In genomic region chr5:115541586-115541985, GRCh38 we compare ENCODE assay signal across 10 cellular contexts. TPM values are rescaled to one million over a fixed set of nuclear protein-coding genes. Genes with fewer than 3 reads are reported as not detected.
DNase-seq lines count a peak whose midpoint lies in the region; ATAC-seq, FAIRE-seq and TF ChIP-seq lines count a peak whose summit lies in the region.
"Had no signal": no experiment of that assay in that cellular context is flagged by ENCODE, and none has a peak within 500 bp of the region (broad histone marks: within the 10 kb centered on the region; RNA-seq: fewer than 3 reads in every experiment).

No MANE protein-coding gene starts in this region.

- DNase-seq in activated T-cell treated with anti-CD3 and anti-CD28 coated beads, Interleukin-2, amount 50 U/mL, for 72 hours: no peak
- no peak for DNase-seq in activated T-cell treated with anti-CD3 and anti-CD28 coated beads, Interleukin-2, amount 50 U/mL, for 1 hour
- no peak for DNase-seq in activated naive CD8-positive, alpha-beta T cell treated with anti-CD3 and anti-CD28 coated beads, Interleukin-2, amount 10 ng/mL, durations not matched to agents 7 days and 5 days
- no peak for DNase-seq in kidney
- no peak for DNase-seq in tibial artery
- DNase-seq in germinal center (ENCODE audit: low spot score): no peak
- no peak for DNase-seq in NCI-H2227 treated with DMSO at 0.1 percent for 48 hours (lab: John Stamatoyannopoulos, UW)
- DNase-seq: EL, NCI-H2171 had no signal

- H3K27ac Mint-ChIP-seq in activated T-cell treated with anti-CD3 and anti-CD28 coated beads, Interleukin-2, amount 50 U/mL, for 72 hours: peak overlapping the region; percentile 64
- no peak overlapping the region for H3K27ac Mint-ChIP-seq in activated naive CD8-positive, alpha-beta T cell treated with anti-CD3 and anti-CD28 coated beads, Interleukin-2, amount 10 ng/mL, durations not matched to agents 7 days and 5 days

- POLR2A ChIA-PET in activated naive CD8-positive, alpha-beta T cell treated with anti-CD3 and anti-CD28 coated beads, Interleukin-2, amount 10 ng/mL, durations not matched to agents 7 days and 5 days (lab: Charles Lee): no interaction called here

- H3K36me3 Mint-ChIP-seq in activated T-cell treated with anti-CD3 and anti-CD28 coated beads, Interleukin-2, amount 50 U/mL, for 72 hours (ENCODE audit: insufficient read depth in 2 of 2): peaks cover 20 to 49% of the 10 kb centered on the region in 2 donors
- H3K36me3 Mint-ChIP-seq in activated naive CD8-positive, alpha-beta T cell treated with anti-CD3 and anti-CD28 coated beads, Interleukin-2, amount 10 ng/mL, durations not matched to agents 7 days and 5 days: peaks cover 55% of the 10 kb centered on the region

- FAIRE-seq in kidney (lab: Jason Lieb, UNC): peak; percentile 33

- H3K9me3 ChIP-seq in kidney (ENCODE audit: control insufficient read depth in 1 of 2, low read length in 2 of 2): peaks cover 0 to 7% of the 10 kb centered on the region in 2 donors
- H3K9me3 ChIP-seq in tibial artery: peaks cover 0 to 4% (median 0%) of the 10 kb centered on the region in 3 donors

- ATAC-seq in activated T-cell treated with anti-CD3 and anti-CD28 coated beads, Interleukin-2, amount 50 U/mL, for 72 hours (replicated peaks in 1 of 2): no peak
- no peak for ATAC-seq in activated naive CD8-positive, alpha-beta T cell treated with anti-CD3 and anti-CD28 coated beads, Interleukin-2, amount 10 ng/mL, durations not matched to agents 7 days and 5 days (ENCODE audit: low read depth)
- ATAC-seq in HG03175 (IDR thresholded peaks at IDR 0.05; ENCODE audit: unreplicated experiment): no peak

- no peak for TF ChIP-seq CTCF in kidney (IDR thresholded peaks at IDR 0.05; ENCODE audit: borderline replicate concordance, extremely low read depth, insufficient read depth)
- TF ChIP-seq CTCF in tibial artery (IDR thresholded peaks at IDR 0.05): no peak

- H3K4me3 Mint-ChIP-seq in activated T-cell treated with anti-CD3 and anti-CD28 coated beads, Interleukin-2, amount 50 U/mL, for 72 hours: peak overlapping the region; percentile 89 to 96
- H3K4me3 Mint-ChIP-seq in activated naive CD8-positive, alpha-beta T cell treated with anti-CD3 and anti-CD28 coated beads, Interleukin-2, amount 10 ng/mL, durations not matched to agents 7 days and 5 days: peak overlapping the region; percentile 96

- H3K27me3 ChIP-seq in tibial artery: no peaks in the 10 kb centered on the region

- peak overlapping the region in 1 of 2 donors; percentile 47 for H3K9ac ChIP-seq in kidney (ENCODE audit: low read length in 2 of 2)

- no peaks in the 10 kb centered on the region for H3K27me3 Mint-ChIP-seq in activated T-cell treated with anti-CD3 and anti-CD28 coated beads, Interleukin-2, amount 50 U/mL, for 72 hours (ENCODE audit: low read depth)
- H3K27me3 Mint-ChIP-seq in activated naive CD8-positive, alpha-beta T cell treated with anti-CD3 and anti-CD28 coated beads, Interleukin-2, amount 10 ng/mL, durations not matched to agents 7 days and 5 days: no peaks in the 10 kb centered on the region

- H3K4me1 Mint-ChIP-seq in activated T-cell treated with anti-CD3 and anti-CD28 coated beads, Interleukin-2, amount 50 U/mL, for 72 hours (ENCODE audit: low read depth): peaks cover 69% of the 10 kb centered on the region
- peaks cover 45% of the 10 kb centered on the region for H3K4me1 Mint-ChIP-seq in activated naive CD8-positive, alpha-beta T cell treated with anti-CD3 and anti-CD28 coated beads, Interleukin-2, amount 10 ng/mL, durations not matched to agents 7 days and 5 days

- H3K27ac ChIP-seq in kidney (ENCODE audit: low read depth in 2 of 2, low read length in 2 of 2) (no peak overlapping the region), tibial artery (peak overlapping the region; percentile 98 to 100)

- H3K4me3 ChIP-seq in kidney (ENCODE audit: low read length in 2 of 2): peak overlapping the region; percentile 64 to 77
- H3K4me3 ChIP-seq in tibial artery: peak overlapping the region; percentile 85 to 98

- intact Hi-C loops in kidney (cut with DNase I) (no loop called here), tibial artery (cut with DNase I; ENCODE audit: low total_unique reads) (no loop called here)

- peaks cover 1 to 2% of the 10 kb centered on the region in 2 donors for H3K9me3 Mint-ChIP-seq in activated T-cell treated with anti-CD3 and anti-CD28 coated beads, Interleukin-2, amount 50 U/mL, for 72 hours
- H3K9me3 Mint-ChIP-seq in activated naive CD8-positive, alpha-beta T cell treated with anti-CD3 and anti-CD28 coated beads, Interleukin-2, amount 10 ng/mL, durations not matched to agents 7 days and 5 days: no peaks in the 10 kb centered on the region

- H3K36me3 ChIP-seq in kidney (ENCODE audit: control insufficient read depth in 1 of 2, insufficient read depth in 2 of 2, low read length in 2 of 2): no peaks in the 10 kb centered on the region
- H3K36me3 ChIP-seq in tibial artery: peaks cover 0 to 13% (median 0%) of the 10 kb centered on the region in 3 donors

- H3K4me1 ChIP-seq in kidney (ENCODE audit: control insufficient read depth in 1 of 2, insufficient read depth in 1 of 2, low read depth in 1 of 2, low read length in 2 of 2) (peaks cover 13 to 26% of the 10 kb centered on the region in 2 donors), tibial artery (peaks cover 0 to 66% (median 26%) of the 10 kb centered on the region in 4 donors)

RNA-seq across cellular contexts. Expression of gene FEM1C, which starts 3.0 kb away (rescaled TPM):
- 10 to 100 TPM; 13.3 to 15.4 TPM for total RNA-seq in activated T-cell treated with anti-CD3 and anti-CD28 coated beads, Interleukin-2, amount 50 U/mL, for 72 hours
- 10 to 100 TPM; 14.9 to 15.6 TPM for total RNA-seq in activated naive CD8-positive, alpha-beta T cell treated with anti-CD3 and anti-CD28 coated beads, Interleukin-2, amount 10 ng/mL, durations not matched to agents 7 days and 5 days
- total RNA-seq in kidney: 18.6 TPM
- polyA plus RNA-seq in kidney (ENCODE audit: insufficient read depth, low read depth, low replicate concordance): 4.3 TPM

Comparison
In these comparisons a context has a peak if more than half of its experiments do, and no peak if none do; other contexts are left out.
1. H3K27ac ChIP-seq: peak in tibial artery (2 of 2); none in kidney (0 of 2).